Comparison of ENCODE assay signal across 12 cellular contexts in the genomic region with DNA sequence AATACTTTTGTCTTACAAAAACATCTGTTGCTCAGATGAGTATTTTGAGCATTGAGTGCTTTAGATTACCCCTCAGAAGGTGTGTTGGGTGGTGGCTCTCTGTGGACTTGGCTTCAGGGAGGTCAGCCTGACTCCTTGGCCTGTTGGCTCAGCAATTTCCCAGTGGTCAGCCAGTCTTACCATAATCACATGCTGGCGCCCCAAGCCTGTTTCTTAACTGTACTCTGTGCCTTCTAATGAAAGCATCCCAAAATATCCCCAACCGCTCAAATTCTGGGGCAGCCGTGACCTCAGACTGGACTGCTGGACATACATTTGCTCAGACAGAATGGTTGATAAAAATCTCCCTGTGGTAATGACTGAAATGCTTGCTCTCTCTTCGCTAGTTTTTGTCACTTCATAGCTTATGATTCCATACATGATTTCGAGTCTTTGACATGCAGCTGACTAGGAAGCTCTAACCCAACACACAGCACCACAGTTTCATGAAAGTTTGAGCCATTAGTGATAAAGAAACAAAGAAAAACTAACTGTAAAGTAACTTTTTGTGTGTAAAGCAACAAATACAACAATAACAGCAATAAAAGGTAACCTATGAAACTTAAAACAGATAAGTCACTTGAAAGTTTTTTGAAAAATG.
DNase-seq lines count a peak whose midpoint lies in the region; ATAC-seq and TF ChIP-seq lines count a peak whose summit lies in the region.
"Had no signal": no experiment of that assay in that cellular context is flagged by ENCODE, and none has a peak within 500 bp of the region (broad histone marks: within the 10 kb centered on the region; RNA-seq: fewer than 3 reads in every experiment).

No MANE protein-coding gene starts in this region.

- peak; percentile 5 for TF ChIP-seq CTCF in GM13977 (IDR thresholded peaks at IDR 0.05; ENCODE audit: extremely low read depth, insufficient read depth, missing control alignments)
- no peak for TF ChIP-seq CTCF in adrenal gland (IDR thresholded peaks at IDR 0.05)
- no peak for TF ChIP-seq CTCF in neutrophil (IDR thresholded peaks at IDR 0.05)
- no peak for TF ChIP-seq CTCF in lower lobe of right lung (IDR thresholded peaks at IDR 0.05)
- no peak for TF ChIP-seq CTCF in vagina (IDR thresholded peaks at IDR 0.05)

- TF ChIP-seq POLR2A in adrenal gland (IDR thresholded peaks at IDR 0.05) (no peak), vagina (IDR thresholded peaks at IDR 0.05) (no peak)

- ATAC-seq in HG03064 (IDR thresholded peaks at IDR 0.05; ENCODE audit: low read depth, unreplicated experiment) = peak; percentile 53
- ATAC-seq in lower lobe of right lung = no peak

- DNase-seq in GM13977 (ENCODE audit: low spot score) (no peak), adrenal gland (peak in 4 of 7 donors; percentile 23 to 49 (median 24)), NCI-H187 (lab: John Stamatoyannopoulos, UW) (no peak), lower lobe of right lung (no peak), vagina (ENCODE audit: extremely low spot score in 2 of 2) (no peak)
- no peak for DNase-seq in stimulated activated CD4-positive, alpha-beta T cell treated with anti-CD3 and anti-CD28 coated beads, Interleukin-4, amount 100 ng/mL, for 1 hour
- DNase-seq: activated CD4-positive, alpha-beta T cell treated with anti-CD3 and anti-CD28 coated beads for 1 hour; islet precursor cell; NCI-H524 treated with DMSO at 0.1 percent for 48 hours had no signal

- no peaks in the 10 kb centered on the region for H3K4me1 ChIP-seq in adrenal gland (replicated peaks in 1 of 2)
- H3K4me1 ChIP-seq in neutrophil (ENCODE audit: control insufficient read depth in 1 of 2, insufficient read depth in 1 of 2, low read depth in 1 of 2, low read length in 1 of 2) = peaks cover 30 to 42% of the 10 kb centered on the region in 2 experiments
- no peaks in the 10 kb centered on the region for H3K4me1 ChIP-seq in lower lobe of right lung
- no peaks in the 10 kb centered on the region for H3K4me1 ChIP-seq in vagina

- no peaks in the 10 kb centered on the region for H3K27me3 ChIP-seq in adrenal gland
- H3K27me3 ChIP-seq in neutrophil = no peaks in the 10 kb centered on the region
- H3K27me3 ChIP-seq in lower lobe of right lung (ENCODE audit: low read depth) = no peaks in the 10 kb centered on the region
- no peaks in the 10 kb centered on the region for H3K27me3 ChIP-seq in vagina

- H3K9me3 ChIP-seq in adrenal gland (replicated peaks in 1 of 3) (no peaks in the 10 kb centered on the region), neutrophil (no peaks in the 10 kb centered on the region), lower lobe of right lung (no peaks in the 10 kb centered on the region), vagina (no peaks in the 10 kb centered on the region)
- H3K9me3 ChIP-seq: thoracic aorta had no signal

- WGBS in adrenal gland, 4 donors = 65 to 77% (median 68%) methylated on average over 5 of the region's 5 CpGs

- H3K36me3 ChIP-seq in adrenal gland (replicated peaks in 1 of 2) (no peaks in the 10 kb centered on the region), neutrophil (no peaks in the 10 kb centered on the region), lower lobe of right lung (no peaks in the 10 kb centered on the region), vagina (no peaks in the 10 kb centered on the region)
- H3K36me3 ChIP-seq: thoracic aorta had no signal

- in situ Hi-C loops in GM13977 (cut with MboI; ENCODE audit: low pct_unique_long_range_greater_than_20kb, low sequenced_read_pairs, unreplicated experiment) = no loop called here

- intact Hi-C loops in adrenal gland (cut with DNase I) = no loop called here
- intact Hi-C loops in lower lobe of right lung (cut with DNase I) = no loop called here
- intact Hi-C loops in vagina (cut with DNase I) = no loop called here

- H3K27ac ChIP-seq in adrenal gland = no peak overlapping the region
- H3K27ac ChIP-seq in neutrophil = peak overlapping the region; percentile 79
- H3K27ac ChIP-seq in lower lobe of right lung = no peak overlapping the region
- no peak overlapping the region for H3K27ac ChIP-seq in vagina
- H3K27ac ChIP-seq: thoracic aorta had no signal

- no peak overlapping the region for H3K4me3 ChIP-seq in adrenal gland
- H3K4me3 ChIP-seq in neutrophil (ENCODE audit: low read depth in 1 of 2, low read length in 1 of 2) = no peak overlapping the region
- no peak overlapping the region for H3K4me3 ChIP-seq in lower lobe of right lung
- H3K4me3 ChIP-seq in vagina = no peak overlapping the region
- H3K4me3 ChIP-seq: thoracic aorta had no signal

Comparison
In these comparisons a context has a peak if more than half of its experiments do, and no peak if none do; other contexts are left out.
1. DNase-seq: peak in adrenal gland (4 of 7); none in GM13977 (single experiment), NCI-H187 (0 of 2), lower lobe of right lung (single experiment), vagina (0 of 2) and stimulated activated CD4-positive, alpha-beta T cell treated with anti-CD3 and anti-CD28 coated beads, Interleukin-4, amount 100 ng/mL, for 1 hour (single experiment).